Comparison of ENCODE assay signal across 8 cellular contexts in the genomic region with DNA sequence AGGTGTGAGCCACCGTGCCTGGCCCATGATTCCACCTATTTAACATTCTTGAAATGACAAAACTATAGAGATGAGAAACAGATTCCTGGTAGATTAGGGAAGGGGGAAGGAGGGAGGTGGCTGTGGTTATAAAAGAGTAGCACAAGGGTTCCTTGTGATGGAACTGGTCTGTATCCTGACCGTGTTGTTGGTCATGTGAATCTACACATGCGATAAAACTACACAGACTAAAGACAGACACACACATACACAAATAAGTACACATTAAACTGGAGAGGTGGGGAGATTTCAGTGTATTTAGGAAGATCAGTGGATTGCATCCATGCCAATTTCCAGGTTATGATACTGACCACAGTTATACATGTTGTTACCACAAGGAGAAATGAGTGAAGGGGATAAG.
"Had no signal": no experiment of that assay in that cellular context is flagged by ENCODE, and none has a peak within 500 bp of the region (broad histone marks: within the 10 kb centered on the region; RNA-seq: fewer than 3 reads in every experiment).

No MANE protein-coding gene starts in this region.

- H3K4me3 Mint-ChIP-seq: GM23338, H9, HFFc6 had no signal

- H3K27ac Mint-ChIP-seq: GM23338, H9, HFFc6 had no signal

- H3K9ac ChIP-seq: GM23248 had no signal

- H3K9me3 Mint-ChIP-seq: GM23338, H9 had no signal

- H3K4me3 ChIP-seq: GM23248, GM23338, HAP-1 had no signal

- H3K9me3 ChIP-seq: HAP-1 had no signal

- DNase-seq: GM23248, GOT3, H7, H9, HCEC 1CT, HFFc6 had no signal

- H3K27ac ChIP-seq: GM23248 had no signal
